Comparison of ENCODE assay signal across 22 cellular contexts in genomic region chr1:76109901-76110560, GRCh38. TPM values are rescaled to one million over a fixed set of nuclear protein-coding genes. Genes with fewer than 3 reads are reported as not detected.
DNase-seq lines count a peak whose midpoint lies in the region; ATAC-seq, FAIRE-seq and TF ChIP-seq lines count a peak whose summit lies in the region.
"Had no signal": no experiment of that assay in that cellular context is flagged by ENCODE, and none has a peak within 500 bp of the region (broad histone marks: within the 10 kb centered on the region; RNA-seq: fewer than 3 reads in every experiment).

No MANE protein-coding gene starts in this region.

- peaks cover 9% of the 10 kb centered on the region for H3K9me3 Mint-ChIP-seq in nephron
- H3K9me3 Mint-ChIP-seq: HFFc6 had no signal

- TF ChIP-seq CTCF in SK-N-SH (IDR thresholded peaks at IDR 0.05) (no peak), nephron (IDR thresholded peaks at IDR 0.05; ENCODE audit: unreplicated experiment in 3 of 3) (no peak), D721Med (IDR thresholded peaks at IDR 0.05; ENCODE audit: insufficient read depth, missing control alignments) (no peak)

- no peak overlapping the region; a peak in 1 of 4 replicates for H3K27ac ChIP-seq in SK-N-SH (ENCODE audit: low read depth in 2 of 2, low read length in 1 of 2)
- H3K27ac ChIP-seq: BLaER1, HL-60 had no signal

- peak; percentile 12 for DNase-seq in SK-N-SH
- no peak for DNase-seq in left colon
- no peak for DNase-seq in KG1 (lab: John Stamatoyannopoulos, UW)
- no peak for DNase-seq in D721Med (ENCODE audit: insufficient read length, low spot score)
- no peak for DNase-seq in kidney glomerular epithelial cell (lab: John Stamatoyannopoulos, UW)
- DNase-seq: AML-193; CD4-positive, alpha-beta memory T cell; DMS53; DND-41; EL; GOT3; H7 had no signal

- H3K9me2 ChIP-seq in SK-N-SH: no peaks in the 10 kb centered on the region

- no peaks in the 10 kb centered on the region for H4K20me1 ChIP-seq in SK-N-SH (ENCODE audit: insufficient read depth)
- H4K20me1 ChIP-seq: BLaER1 had no signal

- no peaks in the 10 kb centered on the region for H3F3A ChIP-seq in SK-N-SH (replicated peaks; ENCODE audit: insufficient read depth)

- H3K4me1 ChIP-seq in SK-N-SH (ENCODE audit: control insufficient read depth in 1 of 2, insufficient read depth in 2 of 2, low read depth in 1 of 2, low read length in 1 of 2): peaks cover 0 to 15% of the 10 kb centered on the region in 2 experiments; a peak in 2 of 4 replicates

- no peak overlapping the region for H3K4me3 Mint-ChIP-seq in nephron
- H3K4me3 Mint-ChIP-seq: CD14-positive monocyte; CD4-positive, alpha-beta memory T cell; HFFc6 had no signal

- H3K36me3 Mint-ChIP-seq in nephron (ENCODE audit: low read depth): peaks cover 23% of the 10 kb centered on the region
- H3K36me3 Mint-ChIP-seq: CD4-positive, alpha-beta memory T cell had no signal

- ATAC-seq in left colon: peak; percentile 36
- ATAC-seq in HG02588 (IDR thresholded peaks at IDR 0.05; ENCODE audit: unreplicated experiment): no peak
- ATAC-seq: GM12878, HCT116 had no signal

- H3K36me3 ChIP-seq in SK-N-SH (replicated peaks in 1 of 2; ENCODE audit: control insufficient read depth in 1 of 2, insufficient read depth in 2 of 2, low read length in 1 of 2): peaks cover 0 to 2% of the 10 kb centered on the region in 2 experiments
- H3K36me3 ChIP-seq: BLaER1 had no signal

- no peaks in the 10 kb centered on the region for H3K27me3 ChIP-seq in SK-N-SH (ENCODE audit: insufficient read depth)
- H3K27me3 ChIP-seq: BLaER1 had no signal

- POLR2A ChIA-PET in SK-N-SH (lab: Yijun Ruan, JAX): no interaction called here

- WGBS in SK-N-SH (ENCODE audit: low lambda C conversion rate): 87% methylated on average over 2 of the region's 2 CpGs

- intact Hi-C loops in left colon (cut with DNase I, micrococcal nuclease): no loop called here

- peaks cover 24% of the 10 kb centered on the region for H3K4me1 Mint-ChIP-seq in nephron
- H3K4me1 Mint-ChIP-seq: CD4-positive, alpha-beta memory T cell had no signal

- H3K4me3 ChIP-seq in SK-N-SH (ENCODE audit: low read depth in 2 of 2, low read length in 1 of 2): no peak overlapping the region
- H3K4me3 ChIP-seq: BLaER1, GM12878 had no signal

- no peak for TF ChIP-seq RAD21 in SK-N-SH (IDR thresholded peaks at IDR 0.05; ENCODE audit: low read length)

- FAIRE-seq in D721Med (lab: Jason Lieb, UNC): no peak
- FAIRE-seq: A204.1, GM12878 had no signal

- H3K27me3 Mint-ChIP-seq in nephron (ENCODE audit: low read depth): no peaks in the 10 kb centered on the region

- H3K79me2 ChIP-seq in SK-N-SH (ENCODE audit: insufficient read depth): peaks cover 21% of the 10 kb centered on the region; the same call in 1 of the 2 replicates

- H3K9me3 ChIP-seq in SK-N-SH: no peaks in the 10 kb centered on the region

- peak overlapping the region in 2 of 3 experiments; percentile 80 to 88 for H3K27ac Mint-ChIP-seq in nephron
- H3K27ac Mint-ChIP-seq: CD14-positive monocyte; CD4-positive, alpha-beta memory T cell; HFFc6 had no signal

- no peak overlapping the region for H2AFZ ChIP-seq in SK-N-SH (ENCODE audit: low read depth)

- H3K9ac ChIP-seq in SK-N-SH: no peak overlapping the region
- H3K9ac ChIP-seq: BLaER1 had no signal

- H3K4me2 ChIP-seq in SK-N-SH: no peak overlapping the region
- H3K4me2 ChIP-seq: BLaER1 had no signal

- TF ChIP-seq EP300 in SK-N-SH (IDR thresholded peaks at IDR 0.05; ENCODE audit: borderline replicate concordance in 1 of 2, low read depth in 1 of 2, low read length in 1 of 2): no peak

- CTCF ChIA-PET in SK-N-SH (lab: Yijun Ruan, JAX): no interaction called here

TF ChIP-seq in SK-N-SH, 30 proteins besides CTCF, POLR2A, EP300 and RAD21:
- no peak for TF ChIP-seq TEAD4 (IDR thresholded peaks at IDR 0.05; ENCODE audit: borderline replicate concordance, insufficient read depth)

RNA-seq across cellular contexts. Expression of gene ST6GALNAC3, which starts 35.5 kb away (rescaled TPM):
- 8.1 and 12.1 TPM in 2 replicates for polyA plus RNA-seq in SK-N-SH (2012; rRNA removed)
- 14.4 and 14.7 TPM in 2 replicates for polyA plus RNA-seq in SK-N-SH (2012; cell fraction: cytosol; rRNA removed)
- 2.3 and 5.8 TPM in 2 replicates for polyA plus RNA-seq in SK-N-SH (2012; cell fraction: nucleus; rRNA removed)
- total RNA-seq in left colon: 10 to 100 TPM; 10.5 to 13.3 TPM
- total RNA-seq: G401 had no signal
